In the genomic region with DNA sequence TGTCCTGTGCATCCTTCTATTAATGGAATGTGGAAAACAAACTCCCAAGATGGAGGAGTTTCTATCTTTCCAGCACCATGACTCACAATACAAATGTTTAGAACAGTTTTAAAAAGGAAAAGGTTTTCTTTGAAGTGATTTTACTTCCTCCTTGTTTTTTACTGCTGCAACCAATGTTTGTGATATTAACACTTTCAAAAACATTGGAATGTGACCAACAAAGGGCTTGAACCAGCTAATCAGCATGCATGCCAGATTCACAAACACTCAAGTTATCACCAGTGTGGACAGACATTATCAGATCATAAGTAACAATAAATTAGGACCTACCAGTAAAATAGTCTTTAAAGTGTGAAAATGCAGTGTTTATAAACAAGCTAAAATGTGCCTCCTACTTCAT, we compare ENCODE assay signal across 20 cellular contexts. TPM values are rescaled to one million over a fixed set of nuclear protein-coding genes. Genes with fewer than 3 reads are reported as not detected.
"Had no signal": no experiment of that assay in that cellular context is flagged by ENCODE, and none has a peak within 500 bp of the region (broad histone marks: within the 10 kb centered on the region; RNA-seq: fewer than 3 reads in every experiment).

No MANE protein-coding gene starts in this region.

- H3K27ac ChIP-seq: right atrium auricular region had no signal

- H3K9me3 ChIP-seq: right atrium auricular region, tibial nerve had no signal

- H3K27ac Mint-ChIP-seq: activated CD4-positive, alpha-beta memory T cell treated with anti-CD3 and anti-CD28 coated beads, Interleukin-2, amount 10 ng/mL, durations not matched to agents 7 days and 5 days; activated naive CD8-positive, alpha-beta T cell; immature natural killer cell; naive thymus-derived CD8-positive, alpha-beta T cell; WTC11 had no signal

- H3K4me1 ChIP-seq: right atrium auricular region had no signal

- H3K36me3 ChIP-seq: right atrium auricular region, tibial nerve had no signal

- H3K36me3 Mint-ChIP-seq: activated naive CD8-positive, alpha-beta T cell; immature natural killer cell; naive thymus-derived CD8-positive, alpha-beta T cell had no signal

- H3K4me3 ChIP-seq: right atrium auricular region, skin epidermis, tibial nerve had no signal

- DNase-seq: activated CD4-positive, alpha-beta memory T cell treated with anti-CD3 and anti-CD28 coated beads, Interleukin-2, amount 10 ng/mL, durations not matched to agents 7 days and 5 days; activated CD4-positive, alpha-beta T cell treated with anti-CD3 and anti-CD28 coated beads for 4 hours; activated gamma-delta T cell; activated T-cell treated with anti-CD3 and anti-CD28 coated beads, Interleukin-2, amount 50 U/mL, for 4 hours; amniotic stem cell; caudate nucleus; head of caudate nucleus; immature natural killer cell; mammary epithelial cell; naive thymus-derived CD8-positive, alpha-beta T cell; stimulated activated CD4-positive, alpha-beta T cell treated with anti-CD3 and anti-CD28 coated beads, Interleukin-4, amount 100 ng/mL, for 4 hours; stimulated activated CD8-positive, alpha-beta memory T cell treated with anti-CD3 and anti-CD28 coated beads, Interleukin-4, amount 100 ng/mL, for 48 hours; stimulated activated naive CD4-positive, alpha-beta T cell treated with Interleukin-2 at 50 U/mL for 16 hours; substantia nigra; T-helper 2 cell had no signal

- H3K27me3 ChIP-seq: right atrium auricular region, tibial nerve had no signal

- H3K9me3 Mint-ChIP-seq: activated CD4-positive, alpha-beta memory T cell treated with anti-CD3 and anti-CD28 coated beads, Interleukin-2, amount 10 ng/mL, durations not matched to agents 7 days and 5 days; activated T-cell treated with anti-CD3 and anti-CD28 coated beads, Interleukin-2, amount 50 U/mL, for 4 hours; immature natural killer cell; naive thymus-derived CD8-positive, alpha-beta T cell; WTC11 had no signal

- H3K4me3 Mint-ChIP-seq: activated CD4-positive, alpha-beta memory T cell treated with anti-CD3 and anti-CD28 coated beads, Interleukin-2, amount 10 ng/mL, durations not matched to agents 7 days and 5 days; activated naive CD8-positive, alpha-beta T cell; activated T-cell treated with anti-CD3 and anti-CD28 coated beads, Interleukin-2, amount 50 U/mL, for 4 hours; immature natural killer cell; naive thymus-derived CD8-positive, alpha-beta T cell; WTC11 had no signal

RNA-seq across cellular contexts. Expression of gene CPVL, which starts 30.0 kb away (rescaled TPM):
- total RNA-seq: mammary epithelial cell had no signal
